In genomic region chr16:75026892-75027391, GRCh38 we compare ENCODE assay signal across 15 cellular contexts. TPM values are rescaled to one million over a fixed set of nuclear protein-coding genes. Genes with fewer than 3 reads are reported as not detected.
DNase-seq lines count a peak whose midpoint lies in the region; ATAC-seq and TF ChIP-seq lines count a peak whose summit lies in the region.
"Had no signal": no experiment of that assay in that cellular context is flagged by ENCODE, and none has a peak within 500 bp of the region (broad histone marks: within the 10 kb centered on the region; RNA-seq: fewer than 3 reads in every experiment).

No MANE protein-coding gene starts in this region.

- H2AFZ ChIP-seq in fibroblast of lung (ENCODE audit: low read length), result no peak overlapping the region

- TF ChIP-seq POLR2A in uterus (IDR thresholded peaks at IDR 0.05), result no peak

- peaks cover 31% of the 10 kb centered on the region for H3K79me2 ChIP-seq in fibroblast of lung (ENCODE audit: control insufficient read depth, insufficient read depth, low read length)

- no peak overlapping the region for H3K9ac ChIP-seq in fibroblast of lung (ENCODE audit: insufficient read depth, low read length)

- H4K20me1 ChIP-seq in fibroblast of lung (ENCODE audit: control insufficient read depth, extremely low read depth, insufficient read depth, low read length), result no peaks in the 10 kb centered on the region

- H3K9me3 ChIP-seq in heart right ventricle (peaks cover 0 to 9% (median 0%) of the 10 kb centered on the region in 11 donors), fibroblast of lung (ENCODE audit: control insufficient read depth, insufficient read depth, low read depth, low read length) (no peaks in the 10 kb centered on the region), psoas muscle (no peaks in the 10 kb centered on the region), uterus (no peaks in the 10 kb centered on the region)

- WGBS in heart right ventricle, 2 donors, result 92 to 95% methylated on average over 2 of the region's 2 CpGs
- 94 to 98% (median 97%) methylated on average over 2 of the region's 2 CpGs for WGBS in psoas muscle, 3 donors

- TF ChIP-seq CTCF in heart right ventricle (IDR thresholded peaks at IDR 0.05), result no peak
- TF ChIP-seq CTCF in fibroblast of lung (conservative IDR thresholded peaks at IDR 0.05 in 1 of 2, IDR thresholded peaks at IDR 0.05 in 1 of 2; ENCODE audit: low read depth in 1 of 2, low read length in 2 of 2), result no peak
- no peak for TF ChIP-seq CTCF in psoas muscle (IDR thresholded peaks at IDR 0.05)
- no peak for TF ChIP-seq CTCF in uterus (IDR thresholded peaks at IDR 0.05)

- H3K27me3 ChIP-seq in heart right ventricle, result no peaks in the 10 kb centered on the region
- no peaks in the 10 kb centered on the region for H3K27me3 ChIP-seq in fibroblast of lung (ENCODE audit: control insufficient read depth, insufficient read depth, low read length)
- no peaks in the 10 kb centered on the region for H3K27me3 ChIP-seq in psoas muscle (ENCODE audit: insufficient read depth in 3 of 3, low read length in 2 of 3)
- H3K27me3 ChIP-seq in uterus, result no peaks in the 10 kb centered on the region

- peak overlapping the region; percentile 35 for H3K4me2 ChIP-seq in fibroblast of lung (ENCODE audit: extremely low read depth, insufficient read depth, low read length)

- H3K27ac ChIP-seq in heart right ventricle (peak overlapping the region in 9 of 10 donors; percentile 27 to 76 (median 62)), fibroblast of lung (ENCODE audit: insufficient read depth, low read length) (peak overlapping the region; percentile 87), psoas muscle (peak overlapping the region; percentile 67), uterus (peak overlapping the region; percentile 88 to 93)
- H3K27ac ChIP-seq: C4-2B had no signal

- DNase-seq in heart right ventricle, result no peak
- DNase-seq in Right ventricle myocardium superior, result no peak
- DNase-seq in fibroblast of lung (ENCODE audit: low read depth in 2 of 2), result peak in 1 of 2 donors; percentile 69
- no peak for DNase-seq in psoas muscle
- no peak for DNase-seq in uterus
- no peak for DNase-seq in NCI-H1417 treated with DMSO at 0.1 percent for 48 hours (lab: John Stamatoyannopoulos, UW)
- no peak for DNase-seq in NCI-H345 (lab: John Stamatoyannopoulos, UW)
- DNase-seq in iPS-NIHi11 (ENCODE audit: low spot score), result no peak
- DNase-seq: activated CD4-positive, alpha-beta T cell treated with anti-CD3 and anti-CD28 coated beads for 4 hours; activated naive CD4-positive, alpha-beta T cell treated with Interleukin-2 at 50 U/mL for 16 hours; DMS53; effector CD8-positive, alpha-beta T cell; right cardiac atrium; T-helper 9 cell had no signal

- no peak for ATAC-seq in heart right ventricle
- ATAC-seq in Right ventricle myocardium superior (ENCODE audit: poor library complexity), result no peak
- no peak for ATAC-seq in psoas muscle

- H3K36me3 ChIP-seq in heart right ventricle, result no peaks in the 10 kb centered on the region
- H3K36me3 ChIP-seq in fibroblast of lung (ENCODE audit: control insufficient read depth, insufficient read depth, low read length), result no peaks in the 10 kb centered on the region
- H3K36me3 ChIP-seq in psoas muscle (ENCODE audit: insufficient read depth in 1 of 2, low read depth in 1 of 2), result no peaks in the 10 kb centered on the region
- H3K36me3 ChIP-seq in uterus, result no peaks in the 10 kb centered on the region

- H3K4me1 ChIP-seq in heart right ventricle, result peaks cover 8 to 49% (median 36%) of the 10 kb centered on the region in 9 donors
- peaks cover 20% of the 10 kb centered on the region for H3K4me1 ChIP-seq in fibroblast of lung (ENCODE audit: control insufficient read depth, extremely low read depth, insufficient read depth, low read length)
- peaks cover 30% of the 10 kb centered on the region for H3K4me1 ChIP-seq in psoas muscle
- H3K4me1 ChIP-seq in uterus, result peaks cover 0 to 4% of the 10 kb centered on the region in 2 donors

- no peak overlapping the region for H3K4me3 ChIP-seq in heart right ventricle
- no peak overlapping the region for H3K4me3 ChIP-seq in fibroblast of lung (replicated peaks in 1 of 4; ENCODE audit: control extremely low read depth in 1 of 4, insufficient read depth in 1 of 4, low read depth in 3 of 4, low read length in 4 of 4)
- no peak overlapping the region for H3K4me3 ChIP-seq in psoas muscle
- no peak overlapping the region for H3K4me3 ChIP-seq in uterus

- intact Hi-C loops in heart right ventricle (cut with DNase I) (no loop called here), Right ventricle myocardium superior (cut with DNase I) (no loop called here), psoas muscle (cut with DNase I) (no loop called here), uterus (cut with DNase I; ENCODE audit: low total_unique reads) (no loop called here)

RNA-seq across cellular contexts. Expression of gene ZNRF1, which starts 28.1 kb away (rescaled TPM):
- 10 to 100 TPM; 16.7 to 30.8 (median 21.5) TPM for total RNA-seq in heart right ventricle
- polyA plus RNA-seq in heart right ventricle, result 10 to 100 TPM; 13.1 to 20.0 TPM
- 22.0 TPM for total RNA-seq in Right ventricle myocardium superior
- total RNA-seq in fibroblast of lung, result 18.0 and 21.1 TPM in 2 replicates
- polyA plus RNA-seq in fibroblast of lung, result 21.0 and 22.8 TPM in 2 replicates
- polyA plus RNA-seq in fibroblast of lung (2012), result 28.5 and 30.5 TPM in 2 replicates
- 29.6 and 32.9 TPM in 2 replicates for polyA minus RNA-seq in fibroblast of lung (ENCODE audit: low replicate concordance)
- 10 to 100 TPM; 21.1 to 57.0 (median 36.1) TPM for total RNA-seq in psoas muscle
- polyA plus RNA-seq in psoas muscle, result 10 to 100 TPM in 2 of 3 donors, 1 to 10 TPM in 1; 6.7 to 27.4 (median 15.5) TPM
- total RNA-seq in uterus, result 10 to 100 TPM; 14.1 to 37.4 (median 19.4) TPM

RNA-seq across cellular contexts. Expression of gene WDR59, which starts 42.0 kb away (rescaled TPM):
- total RNA-seq in heart right ventricle (10 to 100 TPM; 35.4 to 63.5 (median 42.0) TPM), Right ventricle myocardium superior (55.1 TPM), fibroblast of lung (14.9 and 16.0 TPM in 2 replicates), psoas muscle (10 to 100 TPM; 30.6 to 48.2 (median 31.7) TPM), uterus (100 to 1,000 TPM in 1 of 4 donors, 10 to 100 TPM in 3; 37.1 to 103 (median 65.0) TPM)
- polyA plus RNA-seq in heart right ventricle (10 to 100 TPM; 15.6 to 35.8 TPM), fibroblast of lung (30.2 and 33.7 TPM in 2 replicates), psoas muscle (10 to 100 TPM; 12.0 to 24.0 (median 14.7) TPM)
- 18.0 and 19.2 TPM in 2 replicates for polyA plus RNA-seq in fibroblast of lung (2012)
- polyA minus RNA-seq in fibroblast of lung (ENCODE audit: low replicate concordance), result 75.2 and 88.5 TPM in 2 replicates
